1 cellular context compared by ENCODE assay signal in genomic region chr5:622359-622758, GRCh38.
TF ChIP-seq lines count a peak whose summit lies in the region.

No MANE protein-coding gene starts in this region.

TF ChIP-seq in HCT116, 20 proteins besides CTCF, POLR2A, EP300 and RAD21:
- TF ChIP-seq REST (IDR thresholded peaks at IDR 0.05; ENCODE audit: low read depth) (no peak), ELF1 (IDR thresholded peaks at IDR 0.05; ENCODE audit: borderline replicate concordance, low read depth) (no peak), ZNF274 (IDR thresholded peaks at IDR 0.05; ENCODE audit: low read depth, low read length) (no peak), JUND (IDR thresholded peaks at IDR 0.05) (no peak)
- TF ChIP-seq, protein P1, sequence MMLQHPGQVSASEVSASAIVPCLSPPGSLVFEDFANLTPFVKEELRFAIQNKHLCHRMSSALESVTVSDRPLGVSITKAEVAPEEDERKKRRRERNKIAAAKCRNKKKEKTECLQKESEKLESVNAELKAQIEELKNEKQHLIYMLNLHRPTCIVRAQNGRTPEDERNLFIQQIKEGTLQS (IDR thresholded peaks at IDR 0.05): no peak
TF ChIP-seq in HCT116: peak in this region for 0.
